ENCODE assay signal across 20 cellular contexts in the genomic region with DNA sequence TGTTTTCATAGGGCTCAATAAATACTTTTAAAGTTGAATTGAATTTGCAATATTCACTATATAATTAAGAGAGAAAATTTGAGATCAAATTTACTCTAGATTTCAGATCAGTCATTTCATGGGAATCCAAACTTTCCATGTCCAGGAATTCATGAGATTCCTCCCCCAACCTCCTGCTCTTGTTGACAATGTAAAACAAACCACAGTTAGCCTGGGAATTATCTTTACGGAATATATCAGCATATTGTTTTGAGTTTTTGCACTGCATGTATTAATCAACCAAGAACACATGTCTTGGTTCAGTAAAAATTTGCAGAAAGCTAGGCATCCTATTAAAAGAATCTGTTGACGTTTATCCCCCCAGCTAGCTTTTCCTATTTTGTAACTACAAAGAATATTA. TPM values are rescaled to one million over a fixed set of nuclear protein-coding genes. Genes with fewer than 3 reads are reported as not detected.
A peak's percentile ranks its signal among the peaks of the same experiment; 100 is the strongest.
DNase-seq lines count a peak whose midpoint lies in the region; ATAC-seq and TF ChIP-seq lines count a peak whose summit lies in the region.
"Had no signal": no experiment of that assay in that cellular context is flagged by ENCODE, and none has a peak within 500 bp of the region (broad histone marks: within the 10 kb centered on the region; RNA-seq: fewer than 3 reads in every experiment).

No MANE protein-coding gene starts in this region.

- no peak overlapping the region for H3K4me3 Mint-ChIP-seq in stimulated activated effector memory CD8-positive, alpha-beta T cell treated with anti-CD3 and anti-CD28 coated beads, Interleukin-12 subunit alpha, Interleukin-12 subunit beta, amount 100 ng/mL, for 72 hours
- H3K4me3 Mint-ChIP-seq: CD4-positive, CD25-positive, alpha-beta regulatory T cell; CD8-positive, alpha-beta memory T cell had no signal

- DNase-seq in AG20443 (ENCODE audit: low spot score) (peak; percentile 16), astrocyte of the hippocampus (ENCODE audit: low read depth, low spot score) (peak; percentile 7), fibroblast of gingiva (ENCODE audit: low read depth) (peak; percentile 39), fibroblast of villous mesenchyme (ENCODE audit: low read depth) (peak; percentile 85), SKM-1 treated with dmso at 0.1 percent for 144 hours (lab: John Stamatoyannopoulos, UW; ENCODE audit: unreplicated experiment) (no peak)
- no peak for DNase-seq in stimulated activated effector memory CD8-positive, alpha-beta T cell treated with anti-CD3 and anti-CD28 coated beads, Interleukin-12 subunit alpha, Interleukin-12 subunit beta, amount 100 ng/mL, for 72 hours (ENCODE audit: low spot score in 2 of 2)
- DNase-seq: 8988T; BE2C; C1 segment of cervical spinal cord; CD8-positive, alpha-beta memory T cell; COR-L47; DMS 273 treated with DMSO at 0.1 percent for 48 hours; DMS53; DND-41; EL had no signal

- H3K9me3 Mint-ChIP-seq in stimulated activated effector memory CD8-positive, alpha-beta T cell treated with anti-CD3 and anti-CD28 coated beads, Interleukin-12 subunit alpha, Interleukin-12 subunit beta, amount 100 ng/mL, for 72 hours = no peaks in the 10 kb centered on the region
- H3K9me3 Mint-ChIP-seq: CD4-positive, CD25-positive, alpha-beta regulatory T cell had no signal

- peaks cover 6% of the 10 kb centered on the region for H3K36me3 Mint-ChIP-seq in stimulated activated effector memory CD8-positive, alpha-beta T cell treated with anti-CD3 and anti-CD28 coated beads, Interleukin-12 subunit alpha, Interleukin-12 subunit beta, amount 100 ng/mL, for 72 hours
- H3K36me3 Mint-ChIP-seq: CD4-positive, CD25-positive, alpha-beta regulatory T cell had no signal

- ATAC-seq in HG03039 (IDR thresholded peaks at IDR 0.05; ENCODE audit: unreplicated experiment) = no peak
- no peak for ATAC-seq in GM21528 (IDR thresholded peaks at IDR 0.05; ENCODE audit: low FRiP score, unreplicated experiment)
- no peak for ATAC-seq in stimulated activated effector memory CD8-positive, alpha-beta T cell treated with anti-CD3 and anti-CD28 coated beads, Interleukin-12 subunit alpha, Interleukin-12 subunit beta, amount 100 ng/mL, for 72 hours

- H3K4me3 ChIP-seq in fibroblast of villous mesenchyme (ENCODE audit: low read depth, low read length) = no peak overlapping the region
- H3K4me3 ChIP-seq: HAP-1 had no signal

- H3K4me1 Mint-ChIP-seq in stimulated activated effector memory CD8-positive, alpha-beta T cell treated with anti-CD3 and anti-CD28 coated beads, Interleukin-12 subunit alpha, Interleukin-12 subunit beta, amount 100 ng/mL, for 72 hours = peaks cover 26% of the 10 kb centered on the region

- no peak for TF ChIP-seq CTCF in fibroblast of villous mesenchyme (IDR thresholded peaks at IDR 0.05; ENCODE audit: insufficient read depth, low read depth, low read length)

- no peak overlapping the region for H3K27ac Mint-ChIP-seq in stimulated activated effector memory CD8-positive, alpha-beta T cell treated with anti-CD3 and anti-CD28 coated beads, Interleukin-12 subunit alpha, Interleukin-12 subunit beta, amount 100 ng/mL, for 72 hours
- H3K27ac Mint-ChIP-seq: CD4-positive, CD25-positive, alpha-beta regulatory T cell; CD8-positive, alpha-beta memory T cell had no signal

RNA-seq across cellular contexts. Expression of gene CYP1B1, which starts 42.3 kb away (rescaled TPM):
- 6.5 and 9.3 TPM in 2 replicates for total RNA-seq in fibroblast of villous mesenchyme
- total RNA-seq: CD4-positive, CD25-positive, alpha-beta regulatory T cell; G401 had no signal

Comparison
In these comparisons a context has a peak if more than half of its experiments do, and no peak if none do; other contexts are left out.
1. DNase-seq: peak in AG20443 (single experiment), astrocyte of the hippocampus (single experiment), fibroblast of gingiva (single experiment) and fibroblast of villous mesenchyme (single experiment); none in stimulated activated effector memory CD8-positive, alpha-beta T cell treated with anti-CD3 and anti-CD28 coated beads, Interleukin-12 subunit alpha, Interleukin-12 subunit beta, amount 100 ng/mL, for 72 hours (0 of 2) and SKM-1 treated with dmso at 0.1 percent for 144 hours (single experiment).